In the genomic region with DNA sequence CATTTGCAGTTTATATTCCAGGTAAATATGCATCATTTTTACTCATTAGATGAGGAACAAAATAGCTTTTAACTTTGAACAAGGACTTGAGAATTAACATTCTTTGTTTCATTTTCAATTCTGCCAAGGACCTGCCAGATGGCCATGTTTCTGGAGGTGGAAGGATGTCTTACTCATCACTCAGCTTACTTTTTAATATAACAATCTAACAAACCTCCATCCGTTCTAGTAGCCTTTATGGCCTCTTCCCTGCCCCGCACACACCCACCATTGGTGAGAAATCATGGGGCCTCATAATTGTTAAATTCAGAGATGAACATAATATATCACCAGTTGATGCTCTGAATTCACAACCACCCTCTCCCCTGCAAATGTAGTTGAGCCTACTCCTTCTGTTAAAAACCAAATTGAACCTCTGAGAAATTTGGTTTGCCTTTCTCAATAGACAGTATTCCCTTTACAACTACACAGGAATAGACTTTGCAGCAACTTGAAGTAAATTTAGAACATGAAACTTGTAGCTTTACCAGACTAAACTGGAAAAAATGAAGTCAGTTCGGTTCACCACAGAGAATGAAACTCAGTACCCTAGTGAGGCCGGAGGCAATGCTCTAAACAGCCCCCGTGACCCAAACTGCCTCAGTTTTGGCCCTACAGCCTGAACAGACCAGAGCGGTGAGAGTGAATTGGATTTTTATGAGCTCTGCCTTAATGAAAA, we compare ENCODE assay signal across 9 cellular contexts. TPM values are rescaled to one million over a fixed set of nuclear protein-coding genes. Genes with fewer than 3 reads are reported as not detected.
DNase-seq lines count a peak whose midpoint lies in the region; ATAC-seq lines count a peak whose summit lies in the region.
"Had no signal": no experiment of that assay in that cellular context is flagged by ENCODE, and none has a peak within 500 bp of the region (broad histone marks: within the 10 kb centered on the region; RNA-seq: fewer than 3 reads in every experiment).

No MANE protein-coding gene starts in this region.

- ATAC-seq in GM18508 (IDR thresholded peaks at IDR 0.05; ENCODE audit: insufficient read depth, unreplicated experiment) (peak; percentile 58), GM21515 (IDR thresholded peaks at IDR 0.05; ENCODE audit: unreplicated experiment) (peak; percentile 89), HG03442 (IDR thresholded peaks at IDR 0.05; ENCODE audit: unreplicated experiment) (peak; percentile 88)

- no peaks in the 10 kb centered on the region for H3K36me3 ChIP-seq in esophagus (ENCODE audit: control insufficient read depth in 2 of 2, insufficient read depth in 2 of 2, low read length in 1 of 2)

- H3K27ac ChIP-seq in esophagus (ENCODE audit: low read depth in 2 of 2, low read length in 1 of 2) (peak overlapping the region; percentile 13 to 42), caudate nucleus (ENCODE audit: low read depth, low read length) (no peak overlapping the region)

- H3K27me3 ChIP-seq in esophagus (ENCODE audit: control insufficient read depth in 1 of 2, insufficient read depth in 2 of 2, low read length in 2 of 2) = no peaks in the 10 kb centered on the region

- no peaks in the 10 kb centered on the region for H3K4me1 ChIP-seq in esophagus (ENCODE audit: control insufficient read depth in 2 of 2, insufficient read depth in 2 of 2, low read length in 1 of 2)

- WGBS in esophagus, 2 donors = 38 to 59% methylated on average over 6 of the region's 6 CpGs

- H3K4me3 ChIP-seq in esophagus (ENCODE audit: low read depth in 1 of 2, low read length in 2 of 2) = no peak overlapping the region

- H3K9me3 ChIP-seq in esophagus (ENCODE audit: control insufficient read depth in 2 of 2, insufficient read depth in 1 of 2, low read depth in 1 of 2, low read length in 1 of 2) = no peaks in the 10 kb centered on the region

- DNase-seq in caudate nucleus (lab: John Stamatoyannopoulos, UW) = no peak
- DNase-seq in 8988T = no peak
- no peak for DNase-seq in NCI-H1092 (lab: John Stamatoyannopoulos, UW)
- no peak for DNase-seq in NCI-H748 treated with DMSO at 0.1 percent for 48 hours (lab: John Stamatoyannopoulos, UW)
- DNase-seq: NCI-H69 had no signal

RNA-seq across cellular contexts. Expression of a gene that starts 50.1 kb away (rescaled TPM):
- polyA plus RNA-seq in esophagus = 1 to 10 TPM; 5.9 to 7.4 TPM
